9 cellular contexts compared by ENCODE assay signal in the genomic region with DNA sequence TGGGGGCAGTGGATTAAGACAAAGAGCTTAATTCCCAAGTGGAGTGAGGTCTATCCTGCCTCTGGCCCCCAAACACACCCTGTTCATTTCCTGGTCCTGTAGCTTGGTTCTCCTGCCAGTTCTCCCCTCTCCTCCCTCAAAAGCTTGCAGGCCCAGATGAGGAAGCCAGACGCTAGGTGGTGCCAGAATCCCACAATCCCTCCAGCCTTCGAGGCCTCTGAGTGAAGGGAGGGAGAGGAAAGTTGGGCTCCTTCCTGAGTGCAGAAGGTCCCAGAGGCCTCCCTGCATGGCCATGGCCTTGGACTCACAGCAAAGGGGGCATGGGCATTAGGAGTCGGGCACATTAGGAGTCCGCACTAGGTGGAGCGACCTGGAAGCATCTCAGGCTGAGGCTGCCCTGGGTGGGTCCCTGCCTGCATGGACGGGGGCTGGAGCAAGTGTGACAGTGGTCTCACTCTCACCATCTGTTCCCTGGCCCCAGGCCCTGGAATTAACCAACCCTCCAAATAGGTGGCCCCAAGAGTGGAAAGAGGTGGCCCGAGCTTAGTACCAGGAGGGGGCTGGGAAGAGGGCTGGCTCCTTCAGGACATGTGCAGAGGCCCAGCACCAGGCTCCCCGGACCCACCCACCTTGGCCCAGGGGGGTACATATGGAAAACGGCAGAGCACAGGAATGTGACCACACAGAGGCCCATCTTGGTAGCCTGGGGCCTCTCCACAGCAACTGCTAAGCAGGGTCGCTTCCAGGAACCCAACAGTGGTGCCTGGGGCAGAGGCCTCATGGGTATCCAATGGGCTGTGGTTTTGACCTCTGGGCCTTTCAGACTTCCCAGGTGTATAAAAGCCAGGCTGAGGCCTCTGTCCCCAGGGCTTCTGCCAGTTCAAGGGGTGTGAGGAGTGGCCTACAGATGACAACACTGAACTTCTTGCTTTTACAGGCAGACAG. TPM values are rescaled to one million over a fixed set of nuclear protein-coding genes. Genes with fewer than 3 reads are reported as not detected.
DNase-seq lines count a peak whose midpoint lies in the region; ATAC-seq and TF ChIP-seq lines count a peak whose summit lies in the region.
"Had no signal": no experiment of that assay in that cellular context is flagged by ENCODE, and none has a peak within 500 bp of the region (broad histone marks: within the 10 kb centered on the region; RNA-seq: fewer than 3 reads in every experiment).

No MANE protein-coding gene starts in this region.

- H3K4me1 ChIP-seq in testis: peaks cover 37% of the 10 kb centered on the region

- H3K4me3 Mint-ChIP-seq in activated naive CD8-positive, alpha-beta T cell treated with anti-CD3 and anti-CD28 coated beads, Interleukin-2, amount 10 ng/mL, durations not matched to agents 7 days and 5 days: no peak overlapping the region

- H3K27ac Mint-ChIP-seq in activated naive CD8-positive, alpha-beta T cell treated with anti-CD3 and anti-CD28 coated beads, Interleukin-2, amount 10 ng/mL, durations not matched to agents 7 days and 5 days: peak overlapping the region; percentile 98

- no peaks in the 10 kb centered on the region for H3K36me3 Mint-ChIP-seq in activated naive CD8-positive, alpha-beta T cell treated with anti-CD3 and anti-CD28 coated beads, Interleukin-2, amount 10 ng/mL, durations not matched to agents 7 days and 5 days

- DNase-seq in AG09319 (ENCODE audit: extremely low read depth, low read depth): no peak
- DNase-seq in NCI-H2227 treated with DMSO at 0.1 percent for 48 hours (lab: John Stamatoyannopoulos, UW): peak; percentile 35
- DNase-seq in activated naive CD8-positive, alpha-beta T cell treated with anti-CD3 and anti-CD28 coated beads, Interleukin-2, amount 10 ng/mL, durations not matched to agents 7 days and 5 days: no peak
- peak; percentile 56 for DNase-seq in iPS DF 19.7 (ENCODE audit: low read depth, low spot score)
- DNase-seq in testis: peak; percentile 86

- H3K27me3 ChIP-seq in testis: no peaks in the 10 kb centered on the region

- 53 to 65% methylated on average over 6 to 10 of the region's 10 CpGs for WGBS in testis, 2 donors

- no peaks in the 10 kb centered on the region for H3K9me3 Mint-ChIP-seq in activated naive CD8-positive, alpha-beta T cell treated with anti-CD3 and anti-CD28 coated beads, Interleukin-2, amount 10 ng/mL, durations not matched to agents 7 days and 5 days
- H3K9me3 Mint-ChIP-seq: naive thymus-derived CD8-positive, alpha-beta T cell had no signal

- no peak overlapping the region for H3K27ac ChIP-seq in testis

- H3K4me3 ChIP-seq in testis: no peak overlapping the region

- intact Hi-C loops in testis (cut with DNase I; ENCODE audit: low total_unique reads): loop anchor here (5.0 kb wide), 2 partner anchors 377 to 392 kb away; no protein-coding TSS in a partner anchor

- peak; percentile 52 for TF ChIP-seq CTCF in AG09319 (IDR thresholded peaks at IDR 0.05; ENCODE audit: low read depth, low read length)
- TF ChIP-seq CTCF in GM12874 (IDR thresholded peaks at IDR 0.05; ENCODE audit: insufficient read depth, low read depth, low read length): peak; percentile 62
- TF ChIP-seq CTCF in testis (IDR thresholded peaks at IDR 0.05): peak; percentile 44 to 55 (median 47)

- H3K36me3 ChIP-seq in testis (ENCODE audit: low read depth, missing control alignments): no peaks in the 10 kb centered on the region

- POLR2A ChIA-PET in activated naive CD8-positive, alpha-beta T cell treated with anti-CD3 and anti-CD28 coated beads, Interleukin-2, amount 10 ng/mL, durations not matched to agents 7 days and 5 days (lab: Charles Lee): interaction anchor here (1.1 to 2.9 kb wide), 2 partner anchors 12 to 182 kb away, joined by 5 to 29 read pairs; no protein-coding TSS in a partner anchor

- TF ChIP-seq POLR2A in testis (IDR thresholded peaks at IDR 0.05): no peak

- H3K4me1 Mint-ChIP-seq in activated naive CD8-positive, alpha-beta T cell treated with anti-CD3 and anti-CD28 coated beads, Interleukin-2, amount 10 ng/mL, durations not matched to agents 7 days and 5 days: peaks cover 61% of the 10 kb centered on the region

- H3K27me3 Mint-ChIP-seq in activated naive CD8-positive, alpha-beta T cell treated with anti-CD3 and anti-CD28 coated beads, Interleukin-2, amount 10 ng/mL, durations not matched to agents 7 days and 5 days: no peaks in the 10 kb centered on the region
- H3K27me3 Mint-ChIP-seq: naive thymus-derived CD8-positive, alpha-beta T cell had no signal

- no peaks in the 10 kb centered on the region for H3K9me3 ChIP-seq in testis

- no peak for ATAC-seq in activated naive CD8-positive, alpha-beta T cell treated with anti-CD3 and anti-CD28 coated beads, Interleukin-2, amount 10 ng/mL, durations not matched to agents 7 days and 5 days (ENCODE audit: low read depth)
- ATAC-seq in activated CD4-positive, CD25-positive, alpha-beta regulatory T cell treated with anti-CD3 and anti-CD28 coated beads, Interleukin-2, amount 50 U/mL, for 24 hours: no peak
- no peak for ATAC-seq in HG03521 (IDR thresholded peaks at IDR 0.05; ENCODE audit: unreplicated experiment)
- ATAC-seq: naive thymus-derived CD8-positive, alpha-beta T cell had no signal

RNA-seq across cellular contexts. Expression of a gene that starts 5.2 kb away (rescaled TPM):
- total RNA-seq in activated naive CD8-positive, alpha-beta T cell treated with anti-CD3 and anti-CD28 coated beads, Interleukin-2, amount 10 ng/mL, durations not matched to agents 7 days and 5 days: 10 to 100 TPM; 28.0 to 31.2 TPM
- total RNA-seq in testis: 1 to 10 TPM; 5.3 to 7.6 TPM
- polyA plus RNA-seq in testis (ENCODE audit: insufficient read depth, low read depth, low replicate concordance): 8.3 TPM

RNA-seq across cellular contexts. Expression of a gene that starts 22.4 kb away (rescaled TPM):
- 1 to 10 TPM; 1.4 to 3.1 TPM for total RNA-seq in activated naive CD8-positive, alpha-beta T cell treated with anti-CD3 and anti-CD28 coated beads, Interleukin-2, amount 10 ng/mL, durations not matched to agents 7 days and 5 days
- total RNA-seq in testis: 1 to 10 TPM; 3.0 to 6.1 TPM
- 1.6 TPM for polyA plus RNA-seq in testis (ENCODE audit: insufficient read depth, low read depth, low replicate concordance)

RNA-seq across cellular contexts. Expression of a gene that starts 57.1 kb away (rescaled TPM):
- under 1 TPM in 1 of 2 experiments, not detected in 1; 0.31 TPM for total RNA-seq in activated naive CD8-positive, alpha-beta T cell treated with anti-CD3 and anti-CD28 coated beads, Interleukin-2, amount 10 ng/mL, durations not matched to agents 7 days and 5 days
- 100 to 1,000 TPM; 191 to 439 TPM for total RNA-seq in testis
- 186 TPM for polyA plus RNA-seq in testis (ENCODE audit: insufficient read depth, low read depth, low replicate concordance)
- total RNA-seq: naive thymus-derived CD8-positive, alpha-beta T cell had no signal
- polyA plus RNA-seq: naive thymus-derived CD8-positive, alpha-beta T cell had no signal

Comparison
In these comparisons a context has a peak if more than half of its experiments do, and no peak if none do; other contexts are left out.
1. DNase-seq: peak in NCI-H2227 treated with DMSO at 0.1 percent for 48 hours (single experiment), iPS DF 19.7 (single experiment) and testis (single experiment); none in AG09319 (single experiment) and activated naive CD8-positive, alpha-beta T cell treated with anti-CD3 and anti-CD28 coated beads, Interleukin-2, amount 10 ng/mL, durations not matched to agents 7 days and 5 days (single experiment).
2. RNA of a gene that starts 57.1 kb away (total RNA-seq): 191 to 439 TPM in testis; 0.31 TPM in activated naive CD8-positive, alpha-beta T cell treated with anti-CD3 and anti-CD28 coated beads, Interleukin-2, amount 10 ng/mL, durations not matched to agents 7 days and 5 days; every median in the first group is over 100 times any median in the second.
3. Peak in every context shown above with its lines, with median percentiles within 50 percentile points of each other: CTCF ChIP-seq.